Comparison of ENCODE assay signal across 1 cellular context in genomic region chr1:205933672-205934618, GRCh38.
TF ChIP-seq lines count a peak whose summit lies in the region.

No MANE protein-coding gene starts in this region.

TF ChIP-seq in K562, 482 proteins besides CTCF, POLR2A, EP300 and RAD21 (continued from another document):
- TF ChIP-seq SMAD1 (IDR thresholded peaks at IDR 0.05; ENCODE audit: low read depth, low read length, partially characterized antibody) (no peak), ZNF124 (CRISPR knock-in tag; IDR thresholded peaks at IDR 0.05) (no peak), GABPB1 (CRISPR knock-in tag; IDR thresholded peaks at IDR 0.05) (no peak), MTA3 (IDR thresholded peaks at IDR 0.05; ENCODE audit: borderline replicate concordance) (no peak), ZNF280A (IDR thresholded peaks at IDR 0.05; ENCODE audit: low read depth, partially characterized antibody) (no peak), ZMIZ1 (IDR thresholded peaks at IDR 0.05; ENCODE audit: low read depth in 2 of 2, low read length in 2 of 2) (no peak), ZFP30 (CRISPR knock-in tag; IDR thresholded peaks at IDR 0.05; ENCODE audit: borderline replicate concordance) (no peak), ZNF449 (CRISPR knock-in tag; IDR thresholded peaks at IDR 0.05) (no peak), U2AF2 (optimal IDR thresholded peaks at IDR 0.05; ENCODE audit: low read depth, low read length) (no peak), NR4A1 (CRISPR knock-in tag; IDR thresholded peaks at IDR 0.05) (no peak), NR4A1 (tag; IDR thresholded peaks at IDR 0.05) (no peak), JUND (IDR thresholded peaks at IDR 0.05; ENCODE audit: borderline replicate concordance, low read depth, low read length) (no peak), JUND (tag; IDR thresholded peaks at IDR 0.05; ENCODE audit: borderline replicate concordance, low read depth, low read length) (peak; percentile 27; the same call in 1 of the 3 replicates), ETS2 (tag; IDR thresholded peaks at IDR 0.05; ENCODE audit: borderline replicate concordance, poor library complexity, severe bottlenecking) (no peak), SP2 (IDR thresholded peaks at IDR 0.05; ENCODE audit: extremely low read depth, low read depth, low read length, poor library complexity, severe bottlenecking) (no peak), ZNF316 (IDR thresholded peaks at IDR 0.05) (peak; percentile 41), TCF7L2 (IDR thresholded peaks at IDR 0.05; ENCODE audit: low read depth, low read length) (no peak), NUFIP1 (IDR thresholded peaks at IDR 0.05; ENCODE audit: partially characterized antibody) (no peak), HDAC8 (tag; IDR thresholded peaks at IDR 0.05) (no peak), CEBPZ (IDR thresholded peaks at IDR 0.05; ENCODE audit: borderline replicate concordance, low read depth, low read length) (no peak), RFX5 (IDR thresholded peaks at IDR 0.05; ENCODE audit: low read depth, low read length) (no peak), ZSCAN32 (CRISPR knock-in tag; IDR thresholded peaks at IDR 0.05) (no peak), CHD1 (IDR thresholded peaks at IDR 0.05; ENCODE audit: low read length) (no peak), ZNF77 (CRISPR knock-in tag; IDR thresholded peaks at IDR 0.05) (no peak), FOXK2 (conservative IDR thresholded peaks at IDR 0.05 in 1 of 2, IDR thresholded peaks at IDR 0.05 in 1 of 2; ENCODE audit: low read depth in 2 of 2) (no peak), HLTF (IDR thresholded peaks at IDR 0.05) (no peak), TBL1XR1 (IDR thresholded peaks at IDR 0.05; ENCODE audit: low read length in 2 of 2) (no peak), DMBX1 (CRISPR knock-in tag; IDR thresholded peaks at IDR 0.05; ENCODE audit: borderline replicate concordance) (no peak), MAFF (IDR thresholded peaks at IDR 0.05; ENCODE audit: low read length) (peak; percentile 51; the same call in 1 of the 2 replicates), PHF8 (IDR thresholded peaks at IDR 0.05; ENCODE audit: borderline replicate concordance, low read length) (no peak), ETV5 (CRISPR knock-in tag; IDR thresholded peaks at IDR 0.05; ENCODE audit: low read depth) (no peak), NCOA1 (IDR thresholded peaks at IDR 0.05; ENCODE audit: low read depth) (no peak), TGIF2 (CRISPR knock-in tag; IDR thresholded peaks at IDR 0.05) (no peak), ZNF79 (CRISPR knock-in tag; IDR thresholded peaks at IDR 0.05; ENCODE audit: low read depth) (no peak), PRDM10 (IDR thresholded peaks at IDR 0.05; ENCODE audit: partially characterized antibody) (no peak)
